1 cellular context compared by ENCODE assay signal in genomic region chr1:27559466-27560030, GRCh38.
TF ChIP-seq lines count a peak whose summit lies in the region.

No MANE protein-coding gene starts in this region.

TF ChIP-seq in HEK293, 187 proteins besides CTCF, POLR2A, EP300 and RAD21 (continued from another document):
- TF ChIP-seq, protein P1, sequence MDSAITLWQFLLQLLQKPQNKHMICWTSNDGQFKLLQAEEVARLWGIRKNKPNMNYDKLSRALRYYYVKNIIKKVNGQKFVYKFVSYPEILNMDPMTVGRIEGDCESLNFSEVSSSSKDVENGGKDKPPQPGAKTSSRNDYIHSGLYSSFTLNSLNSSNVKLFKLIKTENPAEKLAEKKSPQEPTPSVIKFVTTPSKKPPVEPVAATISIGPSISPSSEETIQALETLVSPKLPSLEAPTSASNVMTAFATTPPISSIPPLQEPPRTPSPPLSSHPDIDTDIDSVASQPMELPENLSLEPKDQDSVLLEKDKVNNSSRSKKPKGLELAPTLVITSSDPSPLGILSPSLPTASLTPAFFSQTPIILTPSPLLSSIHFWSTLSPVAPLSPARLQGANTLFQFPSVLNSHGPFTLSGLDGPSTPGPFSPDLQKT (IDR thresholded peaks at IDR 0.05; ENCODE audit: borderline replicate concordance, low read depth, low read length) = no peak
